In genomic region chr17:1179635-1180433, GRCh38 we compare ENCODE assay signal across 8 cellular contexts. TPM values are rescaled to one million over a fixed set of nuclear protein-coding genes. Genes with fewer than 3 reads are reported as not detected.
DNase-seq lines count a peak whose midpoint lies in the region; ATAC-seq and TF ChIP-seq lines count a peak whose summit lies in the region.

TSS of gene ABR (minus strand) at chr17:1179981. CDS start at chr17:1179727, 254 bp downstream.

- intact Hi-C loops in activated CD4-positive, alpha-beta T cell treated with anti-CD3 and anti-CD28 coated beads for 36 hours (cut with DNase I, micrococcal nuclease) = loop anchor here in 1 of 2 experiments (1.0 to 2.0 kb wide), 3 partner anchors 23 to 201 kb away; partner anchors contain the start of gene NXN

- no peaks in the 10 kb centered on the region for H3K9me3 Mint-ChIP-seq in activated CD4-positive, alpha-beta T cell treated with anti-CD3 and anti-CD28 coated beads for 36 hours (ENCODE audit: low read depth)

- H3K27ac ChIP-seq in lung (ENCODE audit: low read depth in 1 of 2, low read length in 1 of 2) = peak within 1 kb of the TSS; percentile 40 to 46

- no peaks in the 10 kb centered on the region for H3K36me3 ChIP-seq in lung (ENCODE audit: control insufficient read depth in 2 of 2, insufficient read depth in 2 of 2, low read length in 2 of 2)

- no peaks in the 10 kb centered on the region for H3K9me3 ChIP-seq in lung (ENCODE audit: control insufficient read depth in 2 of 2, insufficient read depth in 1 of 2, low read length in 1 of 2)

- H3K4me1 ChIP-seq in lung (ENCODE audit: control insufficient read depth in 2 of 2, insufficient read depth in 2 of 2, low read length in 2 of 2) = peaks cover 13 to 27% of the 10 kb centered on the region in 2 donors

- H3K27ac Mint-ChIP-seq in activated CD4-positive, alpha-beta T cell treated with anti-CD3 and anti-CD28 coated beads for 36 hours = no peak within 1 kb of the TSS

- peak within 1 kb of the TSS; percentile 79 for H3K4me3 ChIP-seq in lung

- no peaks in the 10 kb centered on the region for H3K36me3 Mint-ChIP-seq in activated CD4-positive, alpha-beta T cell treated with anti-CD3 and anti-CD28 coated beads for 36 hours (ENCODE audit: low read depth)

- H3K4me1 Mint-ChIP-seq in activated CD4-positive, alpha-beta T cell treated with anti-CD3 and anti-CD28 coated beads for 36 hours = peaks cover 10% of the 10 kb centered on the region

- H3K27me3 Mint-ChIP-seq in activated CD4-positive, alpha-beta T cell treated with anti-CD3 and anti-CD28 coated beads for 36 hours = peaks cover 4% of the 10 kb centered on the region

- DNase-seq in A172 (ENCODE audit: low spot score) = no peak
- DNase-seq in HCEC 1CT = peak; percentile 32
- peak; percentile 74 for DNase-seq in activated CD4-positive, alpha-beta T cell treated with anti-CD3 and anti-CD28 coated beads for 36 hours
- peak in 1 of 2 donors; percentile 50 for DNase-seq in dermis microvascular lymphatic vessel endothelial cell (ENCODE audit: low read depth in 2 of 2)
- DNase-seq in lung (ENCODE audit: low spot score) = no peak
- DNase-seq in stimulated activated CD8-positive, alpha-beta memory T cell treated with anti-CD3 and anti-CD28 coated beads, Interleukin-2, amount 100 ng/mL, for 1 hour (ENCODE audit: low read depth in 2 of 2) = peak; percentile 24 to 48
- DNase-seq in SKM-1 (lab: John Stamatoyannopoulos, UW; ENCODE audit: unreplicated experiment) = no peak
- no peak for DNase-seq in Kasumi-1 (lab: John Stamatoyannopoulos, UW)

- 1 to 2% methylated on average over 50 to 96 of the region's 100 CpGs for WGBS in lung, 2 donors

- no peak for TF ChIP-seq CTCF in lung (IDR thresholded peaks at IDR 0.05; ENCODE audit: control extremely low read depth, extremely low read depth)

- CTCF ChIA-PET in activated CD4-positive, alpha-beta T cell treated with anti-CD3 and anti-CD28 coated beads for 36 hours (lab: Charles Lee) = no interaction called here

- H3K4me3 Mint-ChIP-seq in activated CD4-positive, alpha-beta T cell treated with anti-CD3 and anti-CD28 coated beads for 36 hours = peak within 1 kb of the TSS; percentile 59

- POLR2A ChIA-PET in activated CD4-positive, alpha-beta T cell treated with anti-CD3 and anti-CD28 coated beads for 36 hours (lab: Charles Lee) = no interaction called here

- no peaks in the 10 kb centered on the region for H3K27me3 ChIP-seq in lung (ENCODE audit: control insufficient read depth, insufficient read depth)

- ATAC-seq in activated CD4-positive, alpha-beta T cell treated with anti-CD3 and anti-CD28 coated beads for 36 hours = peak; percentile 54
- ATAC-seq in lung (ENCODE audit: insufficient read depth, low FRiP score) = peak; percentile 69

RNA-seq across cellular contexts. Expression of gene ABR, which starts in this region (rescaled TPM):
- 44.7 and 66.9 TPM in 2 replicates for total RNA-seq in A172 (2014; rRNA removed; shearing (Covaris generic))
- total RNA-seq in activated CD4-positive, alpha-beta T cell treated with anti-CD3 and anti-CD28 coated beads for 36 hours = 10 to 100 TPM; 45.2 to 50.5 TPM
- 30.2 and 34.7 TPM in 2 replicates for total RNA-seq in dermis microvascular lymphatic vessel endothelial cell
- total RNA-seq in lung = 100 to 1,000 TPM in 1 of 2 donors, 10 to 100 TPM in 1; 54.8 to 187 TPM
- polyA plus RNA-seq in lung = 10 to 100 TPM; 69.5 to 71.0 TPM

Comparison
In these comparisons a context has a peak if more than half of its experiments do, and no peak if none do; other contexts are left out.
1. DNase-seq: peak in HCEC 1CT (single experiment), activated CD4-positive, alpha-beta T cell treated with anti-CD3 and anti-CD28 coated beads for 36 hours (single experiment) and stimulated activated CD8-positive, alpha-beta memory T cell treated with anti-CD3 and anti-CD28 coated beads, Interleukin-2, amount 100 ng/mL, for 1 hour (2 of 2); none in A172 (single experiment), lung (single experiment), SKM-1 (single experiment) and Kasumi-1 (0 of 2).